ENCODE assay signal across 9 cellular contexts in genomic region chr17:79030636-79031035, GRCh38. TPM values are rescaled to one million over a fixed set of nuclear protein-coding genes. Genes with fewer than 3 reads are reported as not detected.
DNase-seq lines count a peak whose midpoint lies in the region; ATAC-seq and TF ChIP-seq lines count a peak whose summit lies in the region.
"Not testable (repeated sequence)": the region's sequence is repeated elsewhere in the genome, so short reads cannot be mapped to it uniquely, and the experiment has no call there.
"Had no signal": no experiment of that assay in that cellular context is flagged by ENCODE, and none has a peak within 500 bp of the region (broad histone marks: within the 10 kb centered on the region; RNA-seq: fewer than 3 reads in every experiment).

No MANE protein-coding gene starts in this region.

- H3K4me1 ChIP-seq in HEK293 (ENCODE audit: control insufficient read depth, insufficient read depth, low read length) (peaks cover 26% of the 10 kb centered on the region), SJCRH30 (peaks cover 80% of the 10 kb centered on the region), left ventricle myocardium inferior (peaks cover 83% of the 10 kb centered on the region)

- not testable (repeated sequence) for H3K36me3 Mint-ChIP-seq in activated naive CD4-positive, alpha-beta T cell treated with anti-CD3 and anti-CD28 coated beads, Interleukin-2, amount 50 U/mL, for 72 hours
- H3K36me3 Mint-ChIP-seq in osteocyte (ENCODE audit: unreplicated experiment) = peaks cover 14% of the 10 kb centered on the region

- not testable (repeated sequence) for ATAC-seq in activated naive CD4-positive, alpha-beta T cell treated with anti-CD3 and anti-CD28 coated beads, Interleukin-2, amount 50 U/mL, for 72 hours; sciatic nerve

- not testable (repeated sequence) for TF ChIP-seq CTCF in HEK293 (tag by site-specific recombination; IDR thresholded peaks at IDR 0.05); left ventricle myocardium inferior (IDR thresholded peaks at IDR 0.05; ENCODE audit: borderline replicate concordance); osteocyte (IDR thresholded peaks at IDR 0.05)

- H3K27me3 Mint-ChIP-seq in osteocyte (ENCODE audit: unreplicated experiment) = not testable (repeated sequence)

- not testable (repeated sequence) for H3K9me3 ChIP-seq in HEK293 (ENCODE audit: control insufficient read depth, insufficient read depth, low read depth, low read length); SJCRH30 (replicated peaks); left ventricle myocardium inferior (replicated peaks)

- POLR2A ChIA-PET in HEK293 (lab: Yijun Ruan, JAX) = not testable (repeated sequence)

- H3K27me3 ChIP-seq in SJCRH30; left ventricle myocardium inferior (ENCODE audit: low read depth): not testable (repeated sequence)

- H3K4me1 Mint-ChIP-seq in osteocyte (ENCODE audit: unreplicated experiment) = peaks cover 98% of the 10 kb centered on the region

- intact Hi-C loops in left ventricle myocardium inferior (cut with micrococcal nuclease); sciatic nerve (cut with DNase I): not testable (repeated sequence)

- not testable (repeated sequence) for H3K4me3 ChIP-seq in HEK293 (ENCODE audit: low read depth, low read length); SJCRH30; left ventricle myocardium inferior

- H3K9me3 Mint-ChIP-seq in activated naive CD4-positive, alpha-beta T cell treated with anti-CD3 and anti-CD28 coated beads, Interleukin-2, amount 50 U/mL, for 72 hours; osteocyte (ENCODE audit: unreplicated experiment): not testable (repeated sequence)

- not testable (repeated sequence) for H3K27ac ChIP-seq in HEK293 (ENCODE audit: extremely low read depth, low read depth, low read length)
- H3K27ac ChIP-seq in SJCRH30 (peak overlapping the region; percentile 67; the same call in 1 of the 2 replicates), left ventricle myocardium inferior (replicated peaks) (peak overlapping the region; percentile 19)

- CTCF ChIA-PET in HEK293 (lab: Yijun Ruan, JAX) = interaction anchor here (0.9 to 4.1 kb wide), 4 partner anchors 9 to 36 kb away, joined by 3 to 30 read pairs (median 8); no protein-coding TSS in a partner anchor

- not testable (repeated sequence) for H3K4me3 Mint-ChIP-seq in osteocyte (ENCODE audit: unreplicated experiment)

- DNase-seq in SJCRH30 (peak in 1 of 2 experiments; percentile 2), mesenteric fat pad (ENCODE audit: low spot score) (peak; percentile 41), sciatic nerve (ENCODE audit: low spot score) (peak; percentile 39)
- DNase-seq in activated naive CD4-positive, alpha-beta T cell treated with anti-CD3 and anti-CD28 coated beads, Interleukin-2, amount 50 U/mL, for 72 hours (ENCODE audit: low spot score in 2 of 2) = peak in 1 of 2 donors; percentile 28
- not testable (repeated sequence) for DNase-seq in left ventricle myocardium inferior; osteocyte (ENCODE audit: extremely low spot score, unreplicated experiment)

- H3K27ac Mint-ChIP-seq in activated naive CD4-positive, alpha-beta T cell treated with anti-CD3 and anti-CD28 coated beads, Interleukin-2, amount 50 U/mL, for 72 hours = peak overlapping the region; percentile 6 to 26
- peak overlapping the region; percentile 83 for H3K27ac Mint-ChIP-seq in osteocyte (ENCODE audit: unreplicated experiment)

- H3K36me3 ChIP-seq in HEK293 (ENCODE audit: control insufficient read depth in 2 of 2, insufficient read depth in 1 of 2, low read length in 2 of 2); SJCRH30; left ventricle myocardium inferior: not testable (repeated sequence)

TF ChIP-seq in HEK293, 187 proteins besides CTCF, POLR2A, EP300 and RAD21:
- peak; percentile 6; the same call in 1 of the 2 replicates for TF ChIP-seq ZNF366 (tag by site-specific recombination; conservative IDR thresholded peaks at IDR 0.05)

RNA-seq across cellular contexts. Expression of gene C1QTNF1, which starts 6.7 kb away (rescaled TPM):
- 45.7 and 48.3 TPM in 2 replicates for total RNA-seq in SJCRH30 (2014; rRNA removed; shearing (Covaris generic))
- total RNA-seq in activated naive CD4-positive, alpha-beta T cell treated with anti-CD3 and anti-CD28 coated beads, Interleukin-2, amount 50 U/mL, for 72 hours = not detected
- total RNA-seq in left ventricle myocardium inferior = 146 TPM
- 563 TPM for total RNA-seq in mesenteric fat pad
- total RNA-seq in osteocyte = 196 and 203 TPM in 2 replicates
- total RNA-seq in sciatic nerve = 22.6 TPM
- total RNA-seq: CD4-positive, alpha-beta memory T cell; CD4-positive, CD25-positive, alpha-beta regulatory T cell had no signal

RNA-seq across cellular contexts. Expression of gene CANT1, which starts 21.1 kb away (rescaled TPM):
- 89.0 and 98.6 TPM in 2 replicates for total RNA-seq in SJCRH30 (2014; rRNA removed; shearing (Covaris generic))
- 10 to 100 TPM; 54.7 to 57.0 TPM for total RNA-seq in activated naive CD4-positive, alpha-beta T cell treated with anti-CD3 and anti-CD28 coated beads, Interleukin-2, amount 50 U/mL, for 72 hours
- total RNA-seq in left ventricle myocardium inferior (24.2 TPM), mesenteric fat pad (37.9 TPM), osteocyte (61.1 and 62.3 TPM in 2 replicates), sciatic nerve (28.9 TPM)

RNA-seq across cellular contexts. Expression of gene ENGASE, which starts 44.0 kb away (rescaled TPM):
- 56.3 and 82.5 TPM in 2 replicates for total RNA-seq in SJCRH30 (2014; rRNA removed; shearing (Covaris generic))
- total RNA-seq in activated naive CD4-positive, alpha-beta T cell treated with anti-CD3 and anti-CD28 coated beads, Interleukin-2, amount 50 U/mL, for 72 hours = 10 to 100 TPM; 31.5 to 40.5 TPM
- total RNA-seq in left ventricle myocardium inferior = 31.5 TPM
- total RNA-seq in mesenteric fat pad = 38.8 TPM
- 36.3 and 38.4 TPM in 2 replicates for total RNA-seq in osteocyte
- 57.3 TPM for total RNA-seq in sciatic nerve

RNA-seq across cellular contexts. Expression of gene LGALS3BP, which starts 50.9 kb away (rescaled TPM):
- total RNA-seq in SJCRH30 (2014; rRNA removed; shearing (Covaris generic)) = 140 and 142 TPM in 2 replicates
- total RNA-seq in activated naive CD4-positive, alpha-beta T cell treated with anti-CD3 and anti-CD28 coated beads, Interleukin-2, amount 50 U/mL, for 72 hours = 10 to 100 TPM; 71.3 to 95.6 TPM
- total RNA-seq in left ventricle myocardium inferior (585 TPM), mesenteric fat pad (417 TPM), osteocyte (439 and 456 TPM in 2 replicates), sciatic nerve (147 TPM)

Comparison
In these comparisons a context has a peak if more than half of its experiments do, and no peak if none do; other contexts are left out.
1. RNA of gene C1QTNF1, which starts 6.7 kb away (total RNA-seq): 563 TPM in mesenteric fat pad (single experiment), 196 to 203 TPM in osteocyte, 146 TPM in left ventricle myocardium inferior (single experiment), 45.7 to 48.3 TPM in SJCRH30 and 22.6 TPM in sciatic nerve (single experiment); not detected in activated naive CD4-positive, alpha-beta T cell treated with anti-CD3 and anti-CD28 coated beads, Interleukin-2, amount 50 U/mL, for 72 hours; every median in the first group is over 10 times any median in the second.